ENCODE assay signal across 20 cellular contexts in the genomic region with DNA sequence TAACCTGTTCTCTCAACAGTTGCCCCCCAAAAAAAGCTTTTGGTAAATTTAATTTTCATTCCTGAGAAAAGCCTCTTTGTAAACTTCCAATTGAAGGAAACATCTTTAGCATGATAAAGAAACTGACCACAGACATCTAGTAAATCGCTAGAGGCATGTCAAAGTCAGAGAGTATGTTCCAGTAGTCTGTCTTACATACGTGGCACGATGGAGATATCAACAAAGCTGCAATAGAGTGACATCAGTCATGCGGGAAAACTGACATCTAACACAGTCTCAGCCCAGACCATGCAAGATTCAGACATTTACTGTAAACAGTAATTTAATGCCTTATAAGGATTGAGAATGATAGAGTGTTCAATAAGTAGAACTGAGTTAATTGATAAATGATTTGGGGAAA. TPM values are rescaled to one million over a fixed set of nuclear protein-coding genes. Genes with fewer than 3 reads are reported as not detected.
DNase-seq lines count a peak whose midpoint lies in the region; ATAC-seq, FAIRE-seq and TF ChIP-seq lines count a peak whose summit lies in the region.
"Had no signal": no experiment of that assay in that cellular context is flagged by ENCODE, and none has a peak within 500 bp of the region (broad histone marks: within the 10 kb centered on the region; RNA-seq: fewer than 3 reads in every experiment).

No MANE protein-coding gene starts in this region.

- H4K20me1 ChIP-seq in K562 (replicated peaks; ENCODE audit: control insufficient read depth, insufficient read depth, low read length) = no peaks in the 10 kb centered on the region
- no peaks in the 10 kb centered on the region for H4K20me1 ChIP-seq in neural cell (ENCODE audit: insufficient read depth)
- H4K20me1 ChIP-seq: BLaER1 had no signal

- no peak overlapping the region for H3K9ac ChIP-seq in K562 (ENCODE audit: insufficient read depth in 1 of 2, low read depth in 2 of 2, low read length in 2 of 2)
- no peak overlapping the region for H3K9ac ChIP-seq in neural cell (ENCODE audit: low read length)
- H3K9ac ChIP-seq: BLaER1, KMS-11 had no signal

- H3K36me3 ChIP-seq in heart right ventricle (peaks cover 0 to 14% (median 0%) of the 10 kb centered on the region in 9 donors), K562 (ENCODE audit: control insufficient read depth, insufficient read depth, low read length) (no peaks in the 10 kb centered on the region), neural cell (ENCODE audit: insufficient read depth, low read length) (no peaks in the 10 kb centered on the region), WERI-Rb-1 (peaks cover 35% of the 10 kb centered on the region)
- H3K36me3 ChIP-seq: SJCRH30 had no signal

- H2AFZ ChIP-seq in K562 (ENCODE audit: low read depth, low read length) (no peak overlapping the region), neural cell (ENCODE audit: low read depth, low read length) (no peak overlapping the region)
- H2AFZ ChIP-seq: PC-9 had no signal

- POLR2A ChIA-PET in K562 (lab: Yijun Ruan, JAX) = interaction anchor here (1.2 kb wide), 2 partner anchors 18 to 47 kb away, joined by 3 to 5 read pairs; no protein-coding TSS in a partner anchor

- intact Hi-C loops in heart right ventricle (cut with DNase I) = loop anchor here in 6 of 10 donors (2.0 to 10.0 kb wide), 6 partner anchors 38 to 88 kb away; a partner anchor contains a TSS
- intact Hi-C loops in Right ventricle myocardium superior (cut with DNase I) = no loop called here
- intact Hi-C loops in K562 (cut with micrococcal nuclease) = loop anchor here (5.0 kb wide), 2 partner anchors 53 to 278 kb away; no protein-coding TSS in a partner anchor

- TF ChIP-seq CTCF in heart right ventricle (IDR thresholded peaks at IDR 0.05) (no peak), K562 (IDR thresholded peaks at IDR 0.05 in 2 of 3, conservative IDR thresholded peaks at IDR 0.05 in 1 of 3; ENCODE audit: insufficient read depth in 2 of 3, low read depth in 1 of 3, low read length in 3 of 3) (no peak), neural cell (IDR thresholded peaks at IDR 0.05; ENCODE audit: poor library complexity, severe bottlenecking) (no peak), WERI-Rb-1 (IDR thresholded peaks at IDR 0.05; ENCODE audit: low read depth, low read length) (no peak)

- H3K4me3 ChIP-seq in heart right ventricle (no peak overlapping the region), K562 (no peak overlapping the region), neural cell (ENCODE audit: low read length) (no peak overlapping the region), WERI-Rb-1 (ENCODE audit: low read depth, low read length) (no peak overlapping the region)
- H3K4me3 ChIP-seq: BLaER1, PC-9, SJCRH30 had no signal

- H3K4me2 ChIP-seq in K562 (ENCODE audit: insufficient read depth, low read length) (no peak overlapping the region), neural cell (ENCODE audit: low read length) (peak overlapping the region; percentile 28)
- H3K4me2 ChIP-seq: BLaER1, KMS-11 had no signal

- H3F3A ChIP-seq in neural cell (ENCODE audit: insufficient read depth, low read length, poor library complexity, severe bottlenecking) = no peaks in the 10 kb centered on the region

- H3K27ac ChIP-seq in heart right ventricle (peak overlapping the region in 6 of 10 donors; percentile 2 to 83 (median 44)), K562 (ENCODE audit: extremely low read depth, low read depth, low read length) (no peak overlapping the region), neural cell (ENCODE audit: low read length) (peak overlapping the region; percentile 38), WERI-Rb-1 (no peak overlapping the region)
- H3K27ac ChIP-seq: BLaER1, KMS-11, PC-9, SJCRH30 had no signal

- no peaks in the 10 kb centered on the region for H3K9me1 ChIP-seq in K562 (ENCODE audit: control insufficient read depth, insufficient read depth, low read length)

- peaks cover 0 to 50% (median 36%) of the 10 kb centered on the region in 9 donors for H3K4me1 ChIP-seq in heart right ventricle
- no peaks in the 10 kb centered on the region; a peak in 1 of 5 replicates for H3K4me1 ChIP-seq in K562 (replicated peaks in 1 of 2; ENCODE audit: control insufficient read depth in 2 of 2, insufficient read depth in 2 of 2, low read length in 2 of 2)

- no peak for DNase-seq in heart right ventricle
- DNase-seq in Right ventricle myocardium superior = no peak
- DNase-seq in K562 (ENCODE audit: extremely low read depth in 1 of 4, low spot score in 3 of 4) = no peak
- DNase-seq in WERI-Rb-1 = no peak
- no peak for DNase-seq in stimulated activated naive CD4-positive, alpha-beta T cell (lab: John Stamatoyannopoulos, UW)
- DNase-seq: CD8-positive, alpha-beta memory T cell; GDM1; H7; HFFc6; NCI-H1417 treated with DMSO at 0.1 percent for 48 hours; NCI-H187 treated with DMSO at 0.1 percent for 48 hours; NCI-H2227 treated with DMSO at 0.1 percent for 48 hours; NCI-H524; SJCRH30 had no signal

- no peak for TF ChIP-seq RAD21 in K562 (CRISPR knock-in tag; conservative IDR thresholded peaks at IDR 0.05 in 1 of 2, IDR thresholded peaks at IDR 0.05 in 1 of 2)
- no peak for TF ChIP-seq RAD21 in neural cell (conservative IDR thresholded peaks at IDR 0.05)

- CTCF ChIA-PET in K562 (lab: Yijun Ruan, JAX; ENCODE audit: low intra/inter-chr PET ratio) = no interaction called here

- TF ChIP-seq EP300 in K562 (IDR thresholded peaks at IDR 0.05; ENCODE audit: low read length) (no peak; the same call in 1 of the 2 replicates), neural cell (conservative IDR thresholded peaks at IDR 0.05; ENCODE audit: poor library complexity, severe bottlenecking) (peak; percentile 57)

- no peak for FAIRE-seq in K562 (lab: Jason Lieb, UNC)
- FAIRE-seq: A204.1 had no signal

- no peak for TF ChIP-seq POLR2A in K562 (conservative IDR thresholded peaks at IDR 0.05)

- in situ Hi-C loops in K562 (cut with MboI) = no loop called here

- 61% methylated on average over 4 of the region's 4 CpGs for WGBS in heart right ventricle, 2 donors
- 3% methylated on average over 4 of the region's 4 CpGs for WGBS in K562 (ENCODE audit: insufficient coverage, low coverage, missing lambda C conversion rate)

- H3K9me2 ChIP-seq in neural cell (ENCODE audit: insufficient read depth, low read length) = no peaks in the 10 kb centered on the region

- ATAC-seq in heart right ventricle (no peak), Right ventricle myocardium superior (ENCODE audit: poor library complexity) (no peak), K562 (no peak), GM21515 (IDR thresholded peaks at IDR 0.05; ENCODE audit: unreplicated experiment) (no peak)

- H3K27me3 ChIP-seq in heart right ventricle = no peaks in the 10 kb centered on the region
- H3K27me3 ChIP-seq in K562 (ENCODE audit: control insufficient read depth in 2 of 2, insufficient read depth in 2 of 2, low read length in 2 of 2) = peaks cover 0 to 2% of the 10 kb centered on the region in 2 experiments; a peak in 1 of 5 replicates
- H3K27me3 ChIP-seq in neural cell (ENCODE audit: insufficient read depth, low read depth, low read length) = no peaks in the 10 kb centered on the region
- H3K27me3 ChIP-seq in WERI-Rb-1 (ENCODE audit: insufficient read depth, low read depth, severe bottlenecking) = no peaks in the 10 kb centered on the region
- H3K27me3 ChIP-seq: BLaER1, SJCRH30 had no signal

- H3K9me3 ChIP-seq in heart right ventricle (no peaks in the 10 kb centered on the region), K562 (replicated peaks; ENCODE audit: control insufficient read depth, insufficient read depth, low read depth, low read length) (no peaks in the 10 kb centered on the region), neural cell (ENCODE audit: low read length) (no peaks in the 10 kb centered on the region), WERI-Rb-1 (ENCODE audit: severe bottlenecking) (no peaks in the 10 kb centered on the region)
- H3K9me3 ChIP-seq: BLaER1, SJCRH30 had no signal

- H3K79me2 ChIP-seq in K562 (ENCODE audit: control insufficient read depth, insufficient read depth, low read length) = no peaks in the 10 kb centered on the region
- H3K79me2 ChIP-seq in neural cell (replicated peaks; ENCODE audit: insufficient read depth, low read length) = no peaks in the 10 kb centered on the region

- no TSS peak for BruUV-seq in K562 (replicated peaks; lab: Mats Ljungman, UMichigan)

TF ChIP-seq in neural cell, 6 proteins besides CTCF, POLR2A, EP300 and RAD21 (continues in another document):
- no peak for TF ChIP-seq TAF1 (IDR thresholded peaks at IDR 0.05; ENCODE audit: low read depth)

RNA-seq across cellular contexts. Expression of a gene that starts 45.1 kb away (rescaled TPM):
- total RNA-seq in heart right ventricle (10 to 100 TPM in 9 of 10 donors, 1 to 10 TPM in 1; 9.9 to 53.1 (median 31.6) TPM), Right ventricle myocardium superior (12.6 TPM), K562 (2014; rRNA removed) (1.6 and 2.7 TPM in 2 replicates), K562 (2014; rRNA removed; fragmentation: Illumina TruSeq; extraction: Trizol) (1.3 and 2.6 TPM in 2 replicates), K562 (2015; rRNA removed; fragmentation: Illumina TruSeq; extraction: Trizol) (0.87 and 1.8 TPM in 2 replicates), K562 (2021) (1.2 and 2.5 TPM in 2 replicates)
- polyA plus RNA-seq in heart right ventricle (10 to 100 TPM in 1 of 2 donors, 1 to 10 TPM in 1; 3.3 to 17.7 TPM), K562 (2011; rRNA removed) (0.97 and 2.7 TPM in 2 replicates), K562 (2014; fragmentation: Illumina TruSeq; extraction: Trizol) (1.5 TPM in 2 replicates), K562 (2014; fragmentation: Nextera tagmentation; extraction: Ambion mirVana) (under 1 TPM; 0.35 to 0.46 TPM), K562 (2014; rRNA removed) (1.7 and 2.0 TPM in 2 replicates), neural cell (20.0 and 43.8 TPM in 2 replicates)
- total RNA-seq in K562 (2011; cell fraction: chromatin; rRNA removed; ENCODE audit: low replicate concordance) = 10.1 and 11.9 TPM in 2 replicates
- total RNA-seq in K562 (2011; cell fraction: nucleolus; rRNA removed) = 3.4 and 3.5 TPM in 2 replicates
- 6.6 TPM in 2 replicates for total RNA-seq in K562 (2011; cell fraction: nucleoplasm; rRNA removed)
- polyA plus RNA-seq in K562 (2011; cell fraction: cytosol; rRNA removed) = 0.40 and 0.75 TPM in 2 replicates
- polyA plus RNA-seq in K562 (2011; cell fraction: nucleus; rRNA removed) = 2.1 and 10.1 TPM in 2 replicates
- 0.94 and 1.5 TPM in 2 replicates for polyA plus RNA-seq in K562 (2012)
- 1.1 and 2.5 TPM in 2 replicates for polyA minus RNA-seq in K562 (2011; rRNA and poly(A)+ RNA removed)
- polyA minus RNA-seq in K562 (2011; cell fraction: cytosol; rRNA and poly(A)+ RNA removed) = not detected in 2 replicates
- polyA minus RNA-seq in K562 (2011; cell fraction: nucleus; rRNA and poly(A)+ RNA removed) = 4.9 and 6.9 TPM in 2 replicates
- 35.8 and 51.1 TPM in 2 replicates for polyA minus RNA-seq in neural cell

Comparison
In these comparisons a context has a peak if more than half of its experiments do, and no peak if none do; other contexts are left out.
1. H3K27ac ChIP-seq: peak in heart right ventricle (6 of 10) and neural cell (single experiment); none in K562 (single experiment) and WERI-Rb-1 (single experiment).